Comparison of ENCODE assay signal across 1 cellular context in the genomic region with DNA sequence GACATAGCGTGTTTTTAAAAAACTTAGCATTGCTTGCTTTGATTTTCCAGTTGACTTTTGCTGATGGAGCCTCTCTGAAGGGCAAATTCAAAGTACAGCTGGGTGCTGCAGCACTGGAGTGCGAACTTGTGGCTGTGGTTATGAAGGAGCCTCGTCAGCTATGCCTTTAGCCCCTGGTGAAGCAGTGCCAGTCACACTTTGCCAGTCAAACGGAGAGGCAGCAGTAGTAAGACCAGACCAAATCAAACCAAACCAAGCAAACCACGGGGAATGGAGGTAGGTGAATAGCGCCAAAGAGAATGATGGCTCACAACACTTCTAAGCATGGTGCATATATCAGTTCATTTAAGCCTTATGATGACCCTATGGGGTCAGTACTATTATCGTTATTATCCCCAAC.
TF ChIP-seq lines count a peak whose summit lies in the region.

No MANE protein-coding gene starts in this region.

TF ChIP-seq in WTC11, 78 proteins besides CTCF, POLR2A, EP300 and RAD21 (continued from another document):
- TF ChIP-seq, protein P1, sequence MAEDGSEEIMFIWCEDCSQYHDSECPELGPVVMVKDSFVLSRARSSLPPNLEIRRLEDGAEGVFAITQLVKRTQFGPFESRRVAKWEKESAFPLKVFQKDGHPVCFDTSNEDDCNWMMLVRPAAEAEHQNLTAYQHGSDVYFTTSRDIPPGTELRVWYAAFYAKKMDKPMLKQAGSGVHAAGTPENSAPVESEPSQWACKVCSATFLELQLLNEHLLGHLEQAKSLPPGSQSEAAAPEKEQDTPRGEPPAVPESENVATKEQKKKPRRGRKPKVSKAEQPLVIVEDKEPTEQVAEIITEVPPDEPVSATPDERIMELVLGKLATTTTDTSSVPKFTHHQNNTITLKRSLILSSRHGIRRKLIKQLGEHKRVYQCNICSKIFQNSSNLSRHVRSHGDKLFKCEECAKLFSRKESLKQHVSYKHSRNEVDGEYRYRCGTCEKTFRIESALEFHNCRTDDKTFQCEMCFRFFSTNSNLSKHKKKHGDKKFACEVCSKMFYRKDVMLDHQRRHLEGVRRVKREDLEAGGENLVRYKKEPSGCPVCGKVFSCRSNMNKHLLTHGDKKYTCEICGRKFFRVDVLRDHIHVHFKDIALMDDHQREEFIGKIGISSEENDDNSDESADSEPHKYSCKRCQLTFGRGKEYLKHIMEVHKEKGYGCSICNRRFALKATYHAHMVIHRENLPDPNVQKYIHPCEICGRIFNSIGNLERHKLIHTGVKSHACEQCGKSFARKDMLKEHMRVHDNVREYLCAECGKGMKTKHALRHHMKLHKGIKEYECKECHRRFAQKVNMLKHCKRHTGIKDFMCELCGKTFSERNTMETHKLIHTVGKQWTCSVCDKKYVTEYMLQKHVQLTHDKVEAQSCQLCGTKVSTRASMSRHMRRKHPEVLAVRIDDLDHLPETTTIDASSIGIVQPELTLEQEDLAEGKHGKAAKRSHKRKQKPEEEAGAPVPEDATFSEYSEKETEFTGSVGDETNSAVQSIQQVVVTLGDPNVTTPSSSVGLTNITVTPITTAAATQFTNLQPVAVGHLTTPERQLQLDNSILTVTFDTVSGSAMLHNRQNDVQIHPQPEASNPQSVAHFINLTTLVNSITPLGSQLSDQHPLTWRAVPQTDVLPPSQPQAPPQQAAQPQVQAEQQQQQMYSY (CRISPR knock-in tag; IDR thresholded peaks at IDR 0.05) = no peak
- TF ChIP-seq, protein P2, sequence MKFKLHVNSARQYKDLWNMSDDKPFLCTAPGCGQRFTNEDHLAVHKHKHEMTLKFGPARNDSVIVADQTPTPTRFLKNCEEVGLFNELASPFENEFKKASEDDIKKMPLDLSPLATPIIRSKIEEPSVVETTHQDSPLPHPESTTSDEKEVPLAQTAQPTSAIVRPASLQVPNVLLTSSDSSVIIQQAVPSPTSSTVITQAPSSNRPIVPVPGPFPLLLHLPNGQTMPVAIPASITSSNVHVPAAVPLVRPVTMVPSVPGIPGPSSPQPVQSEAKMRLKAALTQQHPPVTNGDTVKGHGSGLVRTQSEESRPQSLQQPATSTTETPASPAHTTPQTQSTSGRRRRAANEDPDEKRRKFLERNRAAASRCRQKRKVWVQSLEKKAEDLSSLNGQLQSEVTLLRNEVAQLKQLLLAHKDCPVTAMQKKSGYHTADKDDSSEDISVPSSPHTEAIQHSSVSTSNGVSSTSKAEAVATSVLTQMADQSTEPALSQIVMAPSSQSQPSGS (CRISPR knock-in tag; IDR thresholded peaks at IDR 0.05; ENCODE audit: borderline replicate concordance, low read depth) = no peak
- TF ChIP-seq, protein P3, sequence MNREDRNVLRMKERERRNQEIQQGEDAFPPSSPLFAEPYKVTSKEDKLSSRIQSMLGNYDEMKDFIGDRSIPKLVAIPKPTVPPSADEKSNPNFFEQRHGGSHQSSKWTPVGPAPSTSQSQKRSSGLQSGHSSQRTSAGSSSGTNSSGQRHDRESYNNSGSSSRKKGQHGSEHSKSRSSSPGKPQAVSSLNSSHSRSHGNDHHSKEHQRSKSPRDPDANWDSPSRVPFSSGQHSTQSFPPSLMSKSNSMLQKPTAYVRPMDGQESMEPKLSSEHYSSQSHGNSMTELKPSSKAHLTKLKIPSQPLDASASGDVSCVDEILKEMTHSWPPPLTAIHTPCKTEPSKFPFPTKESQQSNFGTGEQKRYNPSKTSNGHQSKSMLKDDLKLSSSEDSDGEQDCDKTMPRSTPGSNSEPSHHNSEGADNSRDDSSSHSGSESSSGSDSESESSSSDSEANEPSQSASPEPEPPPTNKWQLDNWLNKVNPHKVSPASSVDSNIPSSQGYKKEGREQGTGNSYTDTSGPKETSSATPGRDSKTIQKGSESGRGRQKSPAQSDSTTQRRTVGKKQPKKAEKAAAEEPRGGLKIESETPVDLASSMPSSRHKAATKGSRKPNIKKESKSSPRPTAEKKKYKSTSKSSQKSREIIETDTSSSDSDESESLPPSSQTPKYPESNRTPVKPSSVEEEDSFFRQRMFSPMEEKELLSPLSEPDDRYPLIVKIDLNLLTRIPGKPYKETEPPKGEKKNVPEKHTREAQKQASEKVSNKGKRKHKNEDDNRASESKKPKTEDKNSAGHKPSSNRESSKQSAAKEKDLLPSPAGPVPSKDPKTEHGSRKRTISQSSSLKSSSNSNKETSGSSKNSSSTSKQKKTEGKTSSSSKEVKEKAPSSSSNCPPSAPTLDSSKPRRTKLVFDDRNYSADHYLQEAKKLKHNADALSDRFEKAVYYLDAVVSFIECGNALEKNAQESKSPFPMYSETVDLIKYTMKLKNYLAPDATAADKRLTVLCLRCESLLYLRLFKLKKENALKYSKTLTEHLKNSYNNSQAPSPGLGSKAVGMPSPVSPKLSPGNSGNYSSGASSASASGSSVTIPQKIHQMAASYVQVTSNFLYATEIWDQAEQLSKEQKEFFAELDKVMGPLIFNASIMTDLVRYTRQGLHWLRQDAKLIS (CRISPR knock-in tag; IDR thresholded peaks at IDR 0.05; ENCODE audit: borderline replicate concordance) = no peak
- TF ChIP-seq, protein P4, sequence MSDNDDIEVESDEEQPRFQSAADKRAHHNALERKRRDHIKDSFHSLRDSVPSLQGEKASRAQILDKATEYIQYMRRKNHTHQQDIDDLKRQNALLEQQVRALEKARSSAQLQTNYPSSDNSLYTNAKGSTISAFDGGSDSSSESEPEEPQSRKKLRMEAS (CRISPR knock-in tag; IDR thresholded peaks at IDR 0.05) = 0 out of 2 replicates have a peak, but pooled peaks have one; percentile 29
- no peak for TF ChIP-seq NR1H2 (CRISPR knock-in tag; IDR thresholded peaks at IDR 0.05)
- TF ChIP-seq GABPB1 (CRISPR knock-in tag; IDR thresholded peaks at IDR 0.05) = no peak
- no peak for TF ChIP-seq NFYB (CRISPR knock-in tag; conservative IDR thresholded peaks at IDR 0.05; ENCODE audit: low read depth)
